Comparison of ENCODE assay signal across 20 cellular contexts in genomic region chr11:79269923-79270322, GRCh38.
DNase-seq lines count a peak whose midpoint lies in the region; TF ChIP-seq lines count a peak whose summit lies in the region.
"Had no signal": no experiment of that assay in that cellular context is flagged by ENCODE, and none has a peak within 500 bp of the region (broad histone marks: within the 10 kb centered on the region; RNA-seq: fewer than 3 reads in every experiment).

No MANE protein-coding gene starts in this region.

- no peaks in the 10 kb centered on the region for H3K36me3 Mint-ChIP-seq in neural crest cell (ENCODE audit: low read depth)
- H3K36me3 Mint-ChIP-seq in activated naive CD4-positive, alpha-beta T cell treated with anti-CD3 and anti-CD28 coated beads for 36 hours (ENCODE audit: low read depth) = no peaks in the 10 kb centered on the region
- H3K36me3 Mint-ChIP-seq: activated naive CD8-positive, alpha-beta T cell treated with anti-CD3 and anti-CD28 coated beads for 36 hours; memory B cell had no signal

- DNase-seq in NCI-H1092 treated with DMSO at 0.1 percent for 48 hours (lab: John Stamatoyannopoulos, UW) (peak; percentile 54), NCI-H1092 (lab: John Stamatoyannopoulos, UW) (no peak), NCI-H1105 treated with DMSO at 0.1 percent for 48 hours (lab: John Stamatoyannopoulos, UW) (peak; percentile 47), neural crest cell (ENCODE audit: low read depth, low spot score) (no peak), EL (no peak), NCI-H2107 (lab: John Stamatoyannopoulos, UW) (no peak)
- no peak for DNase-seq in activated naive CD4-positive, alpha-beta T cell treated with anti-CD3 and anti-CD28 coated beads for 36 hours
- DNase-seq: 8988T; activated naive CD8-positive, alpha-beta T cell treated with anti-CD3 and anti-CD28 coated beads for 36 hours; AML-193; Kasumi-1; ovary; stimulated activated CD4-positive, alpha-beta T cell treated with anti-CD3 and anti-CD28 coated beads, Interleukin-4, amount 100 ng/mL, for 24 hours; stimulated activated naive CD8-positive, alpha-beta T cell treated with anti-CD3 and anti-CD28 coated beads, Interleukin-15, Interleukin-2, amounts not matched to agents 100 U/mL and 50 U/mL, for 24 hours had no signal

- H3K36me3 ChIP-seq in ectodermal cell (ENCODE audit: control insufficient read depth, insufficient read depth, low read length) = no peaks in the 10 kb centered on the region
- H3K36me3 ChIP-seq: ovary, right atrium auricular region had no signal

- no peaks in the 10 kb centered on the region for H3K9me3 ChIP-seq in ectodermal cell (ENCODE audit: control insufficient read depth, low read length)
- H3K9me3 ChIP-seq: ovary, right atrium auricular region had no signal

- H3K27ac Mint-ChIP-seq in neural crest cell (ENCODE audit: unreplicated experiment) = peak overlapping the region; percentile 79
- no peak overlapping the region for H3K27ac Mint-ChIP-seq in activated naive CD4-positive, alpha-beta T cell treated with anti-CD3 and anti-CD28 coated beads for 36 hours
- H3K27ac Mint-ChIP-seq: activated naive CD8-positive, alpha-beta T cell treated with anti-CD3 and anti-CD28 coated beads for 36 hours; activated T-helper 17 cell treated with anti-CD3 and anti-CD28 coated beads, Interleukin-2, amount 50 U/mL, for 72 hours; memory B cell had no signal

- peaks cover 15% of the 10 kb centered on the region for H3K4me1 Mint-ChIP-seq in neural crest cell
- no peaks in the 10 kb centered on the region for H3K4me1 Mint-ChIP-seq in activated naive CD4-positive, alpha-beta T cell treated with anti-CD3 and anti-CD28 coated beads for 36 hours (ENCODE audit: low read depth)
- H3K4me1 Mint-ChIP-seq: activated naive CD8-positive, alpha-beta T cell treated with anti-CD3 and anti-CD28 coated beads for 36 hours; activated T-helper 17 cell treated with anti-CD3 and anti-CD28 coated beads, Interleukin-2, amount 50 U/mL, for 72 hours; memory B cell had no signal

- H3K27me3 ChIP-seq in ectodermal cell (ENCODE audit: control insufficient read depth, insufficient read depth, low read length, poor library complexity, severe bottlenecking) = no peaks in the 10 kb centered on the region
- H3K27me3 ChIP-seq: ovary, right atrium auricular region had no signal

- 13 to 15% methylated on average over 3 of the region's 3 CpGs for WGBS in ectodermal cell, 2 experiments

- no peak overlapping the region for H3K4me3 Mint-ChIP-seq in neural crest cell
- no peak overlapping the region for H3K4me3 Mint-ChIP-seq in activated naive CD4-positive, alpha-beta T cell treated with anti-CD3 and anti-CD28 coated beads for 36 hours
- H3K4me3 Mint-ChIP-seq: activated naive CD8-positive, alpha-beta T cell treated with anti-CD3 and anti-CD28 coated beads for 36 hours; activated T-helper 17 cell treated with anti-CD3 and anti-CD28 coated beads, Interleukin-2, amount 50 U/mL, for 72 hours; memory B cell had no signal

- peak overlapping the region; percentile 30 for H3K27ac ChIP-seq in ectodermal cell (ENCODE audit: insufficient read depth, low read depth, low read length, poor library complexity, severe bottlenecking)
- H3K27ac ChIP-seq: coronary artery, right atrium auricular region, VCaP had no signal

- no peaks in the 10 kb centered on the region for H3K27me3 Mint-ChIP-seq in neural crest cell (ENCODE audit: low read depth)
- no peaks in the 10 kb centered on the region for H3K27me3 Mint-ChIP-seq in activated naive CD4-positive, alpha-beta T cell treated with anti-CD3 and anti-CD28 coated beads for 36 hours (ENCODE audit: low read depth)
- H3K27me3 Mint-ChIP-seq: activated T-helper 17 cell treated with anti-CD3 and anti-CD28 coated beads, Interleukin-2, amount 50 U/mL, for 72 hours had no signal

- CTCF ChIA-PET in activated naive CD4-positive, alpha-beta T cell treated with anti-CD3 and anti-CD28 coated beads for 36 hours (lab: Charles Lee) = no interaction called here

- peaks cover 26% of the 10 kb centered on the region for H3K4me1 ChIP-seq in ectodermal cell (ENCODE audit: control insufficient read depth, insufficient read depth, low read length)
- H3K4me1 ChIP-seq: right atrium auricular region had no signal

- no peaks in the 10 kb centered on the region for H3K9me3 Mint-ChIP-seq in neural crest cell
- no peaks in the 10 kb centered on the region for H3K9me3 Mint-ChIP-seq in activated naive CD4-positive, alpha-beta T cell treated with anti-CD3 and anti-CD28 coated beads for 36 hours
- H3K9me3 Mint-ChIP-seq: activated naive CD8-positive, alpha-beta T cell treated with anti-CD3 and anti-CD28 coated beads for 36 hours; activated T-helper 17 cell treated with anti-CD3 and anti-CD28 coated beads, Interleukin-2, amount 50 U/mL, for 72 hours; memory B cell had no signal

- TF ChIP-seq CTCF in neural crest cell (conservative IDR thresholded peaks at IDR 0.05) = no peak

- H3K4me3 ChIP-seq in ectodermal cell (ENCODE audit: insufficient read depth, low read depth, low read length) = no peak overlapping the region
- H3K4me3 ChIP-seq: coronary artery, ovary, right atrium auricular region had no signal

- intact Hi-C loops in activated naive CD4-positive, alpha-beta T cell treated with anti-CD3 and anti-CD28 coated beads for 36 hours (cut with micrococcal nuclease) = no loop called here

Comparison
In these comparisons a context has a peak if more than half of its experiments do, and no peak if none do; other contexts are left out.
1. DNase-seq: peak in NCI-H1092 treated with DMSO at 0.1 percent for 48 hours (single experiment) and NCI-H1105 treated with DMSO at 0.1 percent for 48 hours (single experiment); none in NCI-H1092 (single experiment), neural crest cell (single experiment), EL (single experiment), activated naive CD4-positive, alpha-beta T cell treated with anti-CD3 and anti-CD28 coated beads for 36 hours (single experiment) and NCI-H2107 (single experiment).